19 cellular contexts compared by ENCODE assay signal in the genomic region with DNA sequence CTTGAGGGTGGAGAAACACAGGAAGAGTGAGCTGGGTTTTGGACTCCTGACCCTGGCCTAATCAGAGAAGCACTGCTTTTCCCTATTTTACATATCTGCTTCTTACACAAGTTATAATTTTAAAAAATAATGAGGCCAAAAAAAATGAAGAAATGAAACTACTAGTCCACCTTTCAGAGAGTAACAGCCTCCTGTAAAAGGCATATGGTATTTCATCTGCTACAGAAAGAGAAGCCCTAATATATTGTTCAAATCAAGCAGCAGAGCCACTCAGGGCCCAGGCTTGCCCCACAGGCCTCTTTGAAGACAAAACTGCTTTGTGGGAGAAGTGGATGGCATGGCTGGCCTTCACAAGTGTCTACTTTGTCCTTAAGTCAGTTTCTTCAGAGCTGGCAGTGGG. TPM values are rescaled to one million over a fixed set of nuclear protein-coding genes. Genes with fewer than 3 reads are reported as not detected.
A peak's percentile ranks its signal among the peaks of the same experiment; 100 is the strongest.
DNase-seq lines count a peak whose midpoint lies in the region; ATAC-seq and TF ChIP-seq lines count a peak whose summit lies in the region.
"Had no signal": no experiment of that assay in that cellular context is flagged by ENCODE, and none has a peak within 500 bp of the region (broad histone marks: within the 10 kb centered on the region; RNA-seq: fewer than 3 reads in every experiment).

No MANE protein-coding gene starts in this region.

- no peak overlapping the region for H3K4me3 ChIP-seq in ascending aorta
- no peak overlapping the region for H3K4me3 ChIP-seq in gastrocnemius medialis
- no peak overlapping the region for H3K4me3 ChIP-seq in left lung
- no peak overlapping the region for H3K4me3 ChIP-seq in SJCRH30
- H3K4me3 ChIP-seq: coronary artery had no signal

- no peaks in the 10 kb centered on the region; the same call in none of the 2 replicates for H3K27me3 Mint-ChIP-seq in HFFc6 (ENCODE audit: insufficient read depth)
- no peaks in the 10 kb centered on the region for H3K27me3 Mint-ChIP-seq in activated CD8-positive, alpha-beta memory T cell treated with anti-CD3 and anti-CD28 coated beads, Interleukin-2, amount 10 ng/mL, durations not matched to agents 7 days and 5 days

- H3K27ac Mint-ChIP-seq in HFFc6 = peak overlapping the region; percentile 40; the same call in 1 of the 2 replicates
- H3K27ac Mint-ChIP-seq in activated CD8-positive, alpha-beta memory T cell treated with anti-CD3 and anti-CD28 coated beads, Interleukin-2, amount 10 ng/mL, durations not matched to agents 7 days and 5 days = no peak overlapping the region

- intact Hi-C loops in ascending aorta (cut with DNase I) (no loop called here), gastrocnemius medialis (cut with DNase I; ENCODE audit: low total_unique reads) (no loop called here), left lung (cut with DNase I) (no loop called here)

- H3K4me1 Mint-ChIP-seq in HFFc6 (ENCODE audit: low read depth) = peaks cover 35% of the 10 kb centered on the region
- H3K4me1 Mint-ChIP-seq in activated CD8-positive, alpha-beta memory T cell treated with anti-CD3 and anti-CD28 coated beads, Interleukin-2, amount 10 ng/mL, durations not matched to agents 7 days and 5 days = peaks cover 32% of the 10 kb centered on the region

- H3K4me1 ChIP-seq in ascending aorta = peaks cover 10 to 32% of the 10 kb centered on the region in 2 donors
- H3K4me1 ChIP-seq in gastrocnemius medialis = peaks cover 10 to 14% of the 10 kb centered on the region in 2 donors
- H3K4me1 ChIP-seq in left lung = peaks cover 4 to 7% of the 10 kb centered on the region in 2 donors
- H3K4me1 ChIP-seq in SJCRH30 = no peaks in the 10 kb centered on the region

- no peaks in the 10 kb centered on the region for H3K36me3 Mint-ChIP-seq in HFFc6 (ENCODE audit: low read depth)
- peaks cover 14% of the 10 kb centered on the region for H3K36me3 Mint-ChIP-seq in activated CD8-positive, alpha-beta memory T cell treated with anti-CD3 and anti-CD28 coated beads, Interleukin-2, amount 10 ng/mL, durations not matched to agents 7 days and 5 days

- ATAC-seq in GM18868 (IDR thresholded peaks at IDR 0.05; ENCODE audit: unreplicated experiment) (peak; percentile 54), gastrocnemius medialis (no peak), left lung (no peak)
- ATAC-seq in activated CD8-positive, alpha-beta memory T cell treated with anti-CD3 and anti-CD28 coated beads, Interleukin-2, amount 10 ng/mL, durations not matched to agents 7 days and 5 days = no peak
- ATAC-seq: HCT116 had no signal

- in situ Hi-C loops in gastrocnemius medialis (cut with MboI; ENCODE audit: low sequenced_read_pairs in 4 of 4) = no loop called here

- H3K9me3 Mint-ChIP-seq in HFFc6 = no peaks in the 10 kb centered on the region
- H3K9me3 Mint-ChIP-seq in activated CD8-positive, alpha-beta memory T cell treated with anti-CD3 and anti-CD28 coated beads, Interleukin-2, amount 10 ng/mL, durations not matched to agents 7 days and 5 days (ENCODE audit: low read depth) = no peaks in the 10 kb centered on the region

- H3K27me3 ChIP-seq in ascending aorta = no peaks in the 10 kb centered on the region
- no peaks in the 10 kb centered on the region for H3K27me3 ChIP-seq in gastrocnemius medialis
- no peaks in the 10 kb centered on the region for H3K27me3 ChIP-seq in left lung
- H3K27me3 ChIP-seq in SJCRH30 = no peaks in the 10 kb centered on the region

- DNase-seq in HFFc6 (no peak), ascending aorta (ENCODE audit: low spot score in 2 of 2) (no peak), gastrocnemius medialis (no peak), left lung (no peak), SJCRH30 (no peak)
- no peak for DNase-seq in NK-92 treated with Interleukin-12 subunit alpha and Interleukin-12 subunit beta, amount 100 ng/mL, for 24 hours (lab: John Stamatoyannopoulos, UW)
- no peak for DNase-seq in activated CD8-positive, alpha-beta memory T cell treated with anti-CD3 and anti-CD28 coated beads, Interleukin-2, amount 10 ng/mL, durations not matched to agents 7 days and 5 days
- DNase-seq: activated CD4-positive, alpha-beta T cell treated with anti-CD3 and anti-CD28 coated beads for 1 hour; activated effector memory CD4-positive, alpha-beta T cell treated with Interleukin-2 at 50 U/mL for 16 hours; GDM1; NCI-H187; NCI-H446 treated with DMSO at 0.1 percent for 48 hours; T-helper 9 cell had no signal

- H3K9me3 ChIP-seq in ascending aorta (no peaks in the 10 kb centered on the region), gastrocnemius medialis (no peaks in the 10 kb centered on the region), left lung (no peaks in the 10 kb centered on the region), SJCRH30 (replicated peaks) (no peaks in the 10 kb centered on the region)

- no peak for TF ChIP-seq POLR2A in gastrocnemius medialis (IDR thresholded peaks at IDR 0.05)

- CTCF ChIA-PET in activated CD8-positive, alpha-beta memory T cell treated with anti-CD3 and anti-CD28 coated beads, Interleukin-2, amount 10 ng/mL, durations not matched to agents 7 days and 5 days (lab: Charles Lee) = interaction anchor here (0.6 kb wide), 1 partner anchor 16 kb away, joined by 3 read pairs; no protein-coding TSS in a partner anchor

- H3K27ac ChIP-seq in ascending aorta (peak overlapping the region; percentile 91 to 92), gastrocnemius medialis (peak overlapping the region in 3 of 4 donors; percentile 17 to 66 (median 49)), left lung (no peak overlapping the region), SJCRH30 (no peak overlapping the region)

- H3K4me3 Mint-ChIP-seq in HFFc6 = no peak overlapping the region
- no peak overlapping the region for H3K4me3 Mint-ChIP-seq in activated CD8-positive, alpha-beta memory T cell treated with anti-CD3 and anti-CD28 coated beads, Interleukin-2, amount 10 ng/mL, durations not matched to agents 7 days and 5 days

- H3K36me3 ChIP-seq in ascending aorta = no peaks in the 10 kb centered on the region
- H3K36me3 ChIP-seq in gastrocnemius medialis = no peaks in the 10 kb centered on the region
- no peaks in the 10 kb centered on the region for H3K36me3 ChIP-seq in left lung
- H3K36me3 ChIP-seq in SJCRH30 = no peaks in the 10 kb centered on the region

- TF ChIP-seq CTCF in HFFc6 (IDR thresholded peaks at IDR 0.05) (no peak), ascending aorta (IDR thresholded peaks at IDR 0.05) (no peak), gastrocnemius medialis (IDR thresholded peaks at IDR 0.05 in 4 of 5, conservative IDR thresholded peaks at IDR 0.05 in 1 of 5) (no peak), left lung (IDR thresholded peaks at IDR 0.05) (no peak)

RNA-seq across cellular contexts. Expression of a gene that starts 10.0 kb away (rescaled TPM):
- total RNA-seq in HFFc6 (2021; fragmentation: NEBNext Ultra II Directional; extraction: Animal tissue kit (Norgen Biotek cat#: 25700)) = 10 to 100 TPM in 1 of 6 experiments, 1 to 10 TPM in 5; 8.4 to 11.2 (median 9.7) TPM
- total RNA-seq in ascending aorta (48.9 TPM), gastrocnemius medialis (10 to 100 TPM in 1 of 4 donors, 1 to 10 TPM in 3; 1.9 to 10.4 (median 5.0) TPM), left lung (10 to 100 TPM; 10.9 to 11.1 TPM)
- 10 to 100 TPM in 1 of 2 experiments, 1 to 10 TPM in 1; 9.0 to 10.3 TPM for total RNA-seq in activated CD8-positive, alpha-beta memory T cell treated with anti-CD3 and anti-CD28 coated beads, Interleukin-2, amount 10 ng/mL, durations not matched to agents 7 days and 5 days
- 6.8 and 7.3 TPM in 2 replicates for total RNA-seq in SJCRH30 (2014; rRNA removed; shearing (Covaris generic))

RNA-seq across cellular contexts. Expression of a gene that starts 28.4 kb away (rescaled TPM):
- total RNA-seq in HFFc6 (2021; fragmentation: NEBNext Ultra II Directional; extraction: Animal tissue kit (Norgen Biotek cat#: 25700)) = under 1 TPM; 0.35 to 0.96 (median 0.64) TPM
- total RNA-seq in ascending aorta (not detected), gastrocnemius medialis (10 to 100 TPM in 2 of 4 donors, 1 to 10 TPM in 2; 6.3 to 23.8 (median 11.9) TPM), left lung (10 to 100 TPM in 1 of 2 donors, 1 to 10 TPM in 1; 6.2 to 15.6 TPM)
- not detected for total RNA-seq in activated CD8-positive, alpha-beta memory T cell treated with anti-CD3 and anti-CD28 coated beads, Interleukin-2, amount 10 ng/mL, durations not matched to agents 7 days and 5 days
- total RNA-seq in SJCRH30 (2014; rRNA removed; shearing (Covaris generic)) = 0.53 and 1.4 TPM in 2 replicates
- total RNA-seq: frontal cortex, HT1080, SK-MEL-5 had no signal

RNA-seq across cellular contexts. Expression of a gene that starts 34.6 kb away (rescaled TPM):
- 1 to 10 TPM; 1.7 to 7.8 (median 5.4) TPM for total RNA-seq in HFFc6 (2021; fragmentation: NEBNext Ultra II Directional; extraction: Animal tissue kit (Norgen Biotek cat#: 25700))
- not detected for total RNA-seq in ascending aorta
- total RNA-seq in gastrocnemius medialis = 1 to 10 TPM in 3 of 4 donors, under 1 TPM in 1; 0.41 to 4.6 (median 2.4) TPM
- total RNA-seq in left lung = 1 to 10 TPM; 3.7 to 4.6 TPM
- not detected for total RNA-seq in activated CD8-positive, alpha-beta memory T cell treated with anti-CD3 and anti-CD28 coated beads, Interleukin-2, amount 10 ng/mL, durations not matched to agents 7 days and 5 days
- 1.0 and 1.5 TPM in 2 replicates for total RNA-seq in SJCRH30 (2014; rRNA removed; shearing (Covaris generic))
- total RNA-seq: HT1080, SK-MEL-5 had no signal

RNA-seq across cellular contexts. Expression of a gene that starts 35.6 kb away (rescaled TPM):
- total RNA-seq in HFFc6 (2021; fragmentation: NEBNext Ultra II Directional; extraction: Animal tissue kit (Norgen Biotek cat#: 25700)) = 100 to 1,000 TPM in 4 of 6 experiments, 10 to 100 TPM in 2; 49.6 to 125 (median 103) TPM
- total RNA-seq in ascending aorta (288 TPM), gastrocnemius medialis (1,000 to 10,000 TPM in 2 of 4 donors, 100 to 1,000 TPM in 2; 763 to 2,291 (median 1,427) TPM), left lung (10 to 100 TPM; 41.5 to 89.2 TPM)
- total RNA-seq in activated CD8-positive, alpha-beta memory T cell treated with anti-CD3 and anti-CD28 coated beads, Interleukin-2, amount 10 ng/mL, durations not matched to agents 7 days and 5 days = not detected
- 3.4 and 4.1 TPM in 2 replicates for total RNA-seq in SJCRH30 (2014; rRNA removed; shearing (Covaris generic))
- total RNA-seq: HT1080 had no signal

Comparison
In these comparisons a context has a peak if more than half of its experiments do, and no peak if none do; other contexts are left out.
1. H3K27ac ChIP-seq: peak in ascending aorta (2 of 2) and gastrocnemius medialis (3 of 4); none in left lung (0 of 2) and SJCRH30 (single experiment).